8 cellular contexts compared by ENCODE assay signal in the genomic region with DNA sequence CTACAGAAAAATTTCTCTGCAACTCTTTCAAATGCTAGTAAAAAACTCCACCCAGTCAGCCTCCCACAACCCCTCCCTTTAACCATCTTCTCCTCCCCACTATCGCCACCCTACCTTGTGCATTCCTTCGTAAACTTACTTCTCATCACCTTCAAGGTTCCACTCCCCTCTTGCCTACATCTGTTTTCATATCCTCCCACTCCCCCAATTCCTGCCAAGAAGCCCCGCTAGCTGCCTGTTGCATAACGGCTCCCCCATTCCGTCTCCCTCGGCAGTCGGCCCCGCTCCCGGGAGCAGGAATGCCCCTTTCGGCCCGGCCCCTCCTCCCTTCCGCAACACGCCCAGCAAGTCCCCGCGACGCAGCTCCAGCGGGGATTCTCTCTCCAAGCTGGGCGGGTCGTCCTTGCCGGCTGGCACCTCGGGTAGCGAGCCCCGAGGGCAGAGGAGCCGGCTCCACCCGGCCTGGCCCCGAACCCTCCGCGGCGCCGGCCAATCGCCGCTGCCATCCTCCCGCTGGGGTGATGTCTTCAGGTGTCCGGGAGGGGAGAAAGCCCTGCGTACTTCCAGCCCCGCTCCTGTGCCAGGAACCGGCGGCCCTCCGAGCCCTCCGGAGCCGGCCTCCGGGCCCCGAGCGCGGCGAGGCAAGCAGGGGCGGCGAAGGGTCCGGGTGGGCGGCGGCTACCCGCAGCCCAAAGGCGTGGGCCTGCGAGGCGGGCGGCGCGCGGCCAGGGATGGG. TPM values are rescaled to one million over a fixed set of nuclear protein-coding genes. Genes with fewer than 3 reads are reported as not detected.
DNase-seq lines count a peak whose midpoint lies in the region; ATAC-seq and TF ChIP-seq lines count a peak whose summit lies in the region.

No MANE protein-coding gene starts in this region.

- H3K4me2 ChIP-seq in osteoblast (ENCODE audit: insufficient read depth, low read length) = peak overlapping the region; percentile 86

- H3K27ac Mint-ChIP-seq in activated naive CD4-positive, alpha-beta T cell treated with anti-CD3 and anti-CD28 coated beads, Interleukin-2, amount 50 U/mL, for 72 hours = peak overlapping the region; percentile 78 to 94
- no peak overlapping the region for H3K27ac Mint-ChIP-seq in glutamatergic neuron (ENCODE audit: unreplicated experiment)
- H3K27ac Mint-ChIP-seq in type B pancreatic cell = peak overlapping the region; percentile 95

- H4K20me1 ChIP-seq in osteoblast (ENCODE audit: insufficient read depth, low read length) = peaks cover 10% of the 10 kb centered on the region

- H3K36me3 ChIP-seq in HUES48 (ENCODE audit: control insufficient read depth, insufficient read depth, low read length) (0 out of 2 replicates have a peak, but pooled peaks cover 4% of the 10 kb centered on the region), SK-N-MC (ENCODE audit: insufficient read depth, low read length) (no peaks in the 10 kb centered on the region), osteoblast (ENCODE audit: insufficient read depth, low read length) (peaks cover 4% of the 10 kb centered on the region)

- 0 out of 2 replicates have a peak, but pooled peaks cover 3% of the 10 kb centered on the region for H3K27me3 ChIP-seq in HUES48 (ENCODE audit: control insufficient read depth, insufficient read depth, low read length)
- no peaks in the 10 kb centered on the region for H3K27me3 ChIP-seq in osteoblast (ENCODE audit: insufficient read depth, low read length)

- H3K9me3 ChIP-seq in HUES48 (ENCODE audit: control insufficient read depth, insufficient read depth, low read length) = no peaks in the 10 kb centered on the region
- H3K9me3 ChIP-seq in SK-N-MC (ENCODE audit: low read depth, low read length) = no peaks in the 10 kb centered on the region
- H3K9me3 ChIP-seq in osteoblast (ENCODE audit: low read depth, low read length) = no peaks in the 10 kb centered on the region

- H3K9me3 Mint-ChIP-seq in activated naive CD4-positive, alpha-beta T cell treated with anti-CD3 and anti-CD28 coated beads, Interleukin-2, amount 50 U/mL, for 72 hours = no peaks in the 10 kb centered on the region
- peaks cover 4% of the 10 kb centered on the region for H3K9me3 Mint-ChIP-seq in glutamatergic neuron (ENCODE audit: unreplicated experiment)
- no peaks in the 10 kb centered on the region for H3K9me3 Mint-ChIP-seq in type B pancreatic cell

- TF ChIP-seq CTCF in glutamatergic neuron (IDR thresholded peaks at IDR 0.05; ENCODE audit: partially characterized antibody, unreplicated experiment) (no peak), osteoblast (IDR thresholded peaks at IDR 0.05; ENCODE audit: extremely low read depth, low read depth, low read length) (no peak), type B pancreatic cell (conservative IDR thresholded peaks at IDR 0.05) (no peak)

- H3K4me3 Mint-ChIP-seq in glutamatergic neuron (ENCODE audit: unreplicated experiment) = peak overlapping the region; percentile 90
- peak overlapping the region; percentile 96 for H3K4me3 Mint-ChIP-seq in type B pancreatic cell

- H3K27ac ChIP-seq in HUES48 (ENCODE audit: low read depth, low read length) (peak overlapping the region; percentile 77), SK-N-MC (0 out of 2 replicates have a peak overlapping the region, but pooled peaks have one; percentile 9), osteoblast (ENCODE audit: low read depth, low read length) (peak overlapping the region; percentile 48)

- H3K4me1 ChIP-seq in HUES48 (ENCODE audit: control insufficient read depth, insufficient read depth, low read length) (peaks cover 9% of the 10 kb centered on the region), osteoblast (ENCODE audit: insufficient read depth, low read length) (peaks cover 7% of the 10 kb centered on the region)

- peak overlapping the region; percentile 81 for H3K9ac ChIP-seq in HUES48 (ENCODE audit: low read depth, low read length)
- H3K9ac ChIP-seq in SK-N-MC (ENCODE audit: insufficient read length) = peak overlapping the region; percentile 53

- H3K27me3 Mint-ChIP-seq in glutamatergic neuron (ENCODE audit: unreplicated experiment) (peaks cover 5% of the 10 kb centered on the region), type B pancreatic cell (peaks cover 11% of the 10 kb centered on the region)

- H2AFZ ChIP-seq in osteoblast (ENCODE audit: low read length) = peak overlapping the region; percentile 96

- ATAC-seq in GM21515 (IDR thresholded peaks at IDR 0.05; ENCODE audit: unreplicated experiment) = peak; percentile 32
- peak; percentile 52 to 54 for ATAC-seq in activated naive CD4-positive, alpha-beta T cell treated with anti-CD3 and anti-CD28 coated beads, Interleukin-2, amount 50 U/mL, for 72 hours

- DNase-seq in DMS79 (lab: John Stamatoyannopoulos, UW) (peak; percentile 11), SK-N-MC (ENCODE audit: low read depth, low spot score) (no peak), glutamatergic neuron (peak; percentile 85), osteoblast (ENCODE audit: insufficient read length, low spot score, missing footprints) (peak; percentile 95), type B pancreatic cell (ENCODE audit: extremely low spot score, unreplicated experiment) (peak; percentile 80)
- peak; percentile 66 to 77 for DNase-seq in activated naive CD4-positive, alpha-beta T cell treated with anti-CD3 and anti-CD28 coated beads, Interleukin-2, amount 50 U/mL, for 72 hours (ENCODE audit: low spot score in 2 of 2)

- peaks cover 44% of the 10 kb centered on the region for H3K79me2 ChIP-seq in osteoblast (ENCODE audit: insufficient read depth, low read length)

- H3K4me1 Mint-ChIP-seq in glutamatergic neuron (ENCODE audit: low read depth, unreplicated experiment) (peaks cover 6% of the 10 kb centered on the region), type B pancreatic cell (ENCODE audit: unreplicated experiment) (peaks cover 13% of the 10 kb centered on the region)

- H3K36me3 Mint-ChIP-seq in activated naive CD4-positive, alpha-beta T cell treated with anti-CD3 and anti-CD28 coated beads, Interleukin-2, amount 50 U/mL, for 72 hours = no peaks in the 10 kb centered on the region
- H3K36me3 Mint-ChIP-seq in glutamatergic neuron (ENCODE audit: unreplicated experiment) (no peaks in the 10 kb centered on the region), type B pancreatic cell (peaks cover 5% of the 10 kb centered on the region)

- H3K4me3 ChIP-seq in HUES48 (ENCODE audit: low read depth, low read length) (peak overlapping the region; percentile 91), SK-N-MC (peak overlapping the region; percentile 79), osteoblast (ENCODE audit: insufficient read depth, low read length) (peak overlapping the region; percentile 93)

RNA-seq across cellular contexts. Expression of a gene that starts 1.5 kb away (rescaled TPM):
- 1 to 10 TPM; 6.4 to 9.4 TPM for total RNA-seq in activated naive CD4-positive, alpha-beta T cell treated with anti-CD3 and anti-CD28 coated beads, Interleukin-2, amount 50 U/mL, for 72 hours
- total RNA-seq in glutamatergic neuron (ENCODE audit: unreplicated experiment) = 8.1 TPM
- 11.2 and 12.7 TPM in 2 replicates for total RNA-seq in osteoblast
- total RNA-seq in type B pancreatic cell (ENCODE audit: low replicate concordance) = 10.2 and 12.0 TPM in 2 replicates

Comparison
In these comparisons a context has a peak if more than half of its experiments do, and no peak if none do; other contexts are left out.
1. H3K27ac ChIP-seq: peak in every context shown above with its lines; median percentile 77 in HUES48; 48 in osteoblast; 9 in SK-N-MC.